Comparison of ENCODE assay signal across 21 cellular contexts in the genomic region with DNA sequence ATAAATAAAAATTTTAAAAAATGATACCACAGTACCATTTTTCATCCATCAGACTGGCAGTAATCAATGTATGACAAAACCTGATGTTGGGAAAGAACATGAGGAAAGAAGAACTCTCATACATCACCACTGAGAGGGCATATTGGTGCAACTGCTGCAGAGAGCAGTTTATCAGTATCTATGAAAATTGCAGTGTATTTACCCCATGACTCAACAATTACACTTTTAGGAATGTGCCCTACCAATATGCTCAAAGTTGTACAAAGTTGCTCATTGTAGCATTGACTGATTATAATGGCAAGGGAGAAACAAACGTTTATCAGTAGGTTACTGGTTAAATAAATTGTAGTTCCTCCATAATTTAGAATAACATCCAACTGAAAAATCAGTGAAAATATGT.
"Had no signal": no experiment of that assay in that cellular context is flagged by ENCODE, and none has a peak within 500 bp of the region (broad histone marks: within the 10 kb centered on the region; RNA-seq: fewer than 3 reads in every experiment).

No MANE protein-coding gene starts in this region.

- H3K27ac ChIP-seq: Peyer's patch, SJSA1 had no signal

- H3K4me1 ChIP-seq: Peyer's patch, SJSA1 had no signal

- DNase-seq: activated CD4-positive, alpha-beta T cell treated with anti-CD3 and anti-CD28 coated beads for 4 hours; activated CD8-positive, alpha-beta memory T cell treated with anti-CD3 and anti-CD28 coated beads, Interleukin-2, amount 10 ng/mL, durations not matched to agents 7 days and 5 days; activated effector memory CD4-positive, alpha-beta T cell treated with anti-CD3 and anti-CD28 coated beads, Interleukin-2, amount 50 U/mL, for 16 hours; activated naive CD4-positive, alpha-beta T cell treated with Interleukin-2 at 50 U/mL for 16 hours; activated naive CD8-positive, alpha-beta T cell treated with anti-CD3 and anti-CD28 coated beads, Interleukin-2, amount 50 U/mL, for 24 hours; activated T-cell treated with anti-CD3 and anti-CD28 coated beads, Interleukin-2, amount 50 U/mL, for 4 hours; amygdala; Kasumi-1; KBM-7; NCI-H1092; NCI-H1417; NCI-H2029; NCI-H2107; NCI-H2171 treated with DMSO at 0.1 percent for 48 hours; NCI-H510A treated with DMSO at 0.1 percent for 48 hours; NCI-H69; NK-92 treated with Interleukin-12 subunit alpha and Interleukin-12 subunit beta, amount 100 ng/mL, for 24 hours; OCI-M1; Peyer's patch; SHP77 had no signal

- H3K4me3 ChIP-seq: Peyer's patch, SJSA1 had no signal

- H3K36me3 ChIP-seq: Peyer's patch, SJSA1 had no signal

- H3K9me3 ChIP-seq: Peyer's patch, SJSA1 had no signal

- H3K27me3 ChIP-seq: Peyer's patch, SJSA1 had no signal
